ENCODE assay signal across 1 cellular context in genomic region chr16:66751992-66752322, GRCh38.
TF ChIP-seq lines count a peak whose summit lies in the region.

No MANE protein-coding gene starts in this region.

TF ChIP-seq in endothelial cell of umbilical vein, 7 proteins besides CTCF, POLR2A, EP300 and RAD21:
- TF ChIP-seq POLR2AphosphoS5 (IDR thresholded peaks at IDR 0.05; ENCODE audit: insufficient read depth, low read depth, low read length) (no peak), MAX (IDR thresholded peaks at IDR 0.05; ENCODE audit: insufficient read depth, insufficient read length) (no peak), MYC (IDR thresholded peaks at IDR 0.05; ENCODE audit: low read depth, low read length) (no peak), GATA2 (IDR thresholded peaks at IDR 0.05; ENCODE audit: insufficient read depth, insufficient read length, low read depth, low read length) (no peak), FOS (IDR thresholded peaks at IDR 0.05; ENCODE audit: borderline replicate concordance, insufficient read depth, low read length) (no peak), EZH2 (IDR thresholded peaks at IDR 0.05; ENCODE audit: borderline replicate concordance, low read depth, low read length, severe bottlenecking) (no peak), JUN (IDR thresholded peaks at IDR 0.05; ENCODE audit: borderline replicate concordance, insufficient read depth, insufficient read length, low read depth) (no peak)
TF ChIP-seq in endothelial cell of umbilical vein: peak in this region for 0.
